Comparison of ENCODE assay signal across 8 cellular contexts in genomic region chr6:142945071-142945445, GRCh38. TPM values are rescaled to one million over a fixed set of nuclear protein-coding genes. Genes with fewer than 3 reads are reported as not detected.
DNase-seq lines count a peak whose midpoint lies in the region; ATAC-seq and TF ChIP-seq lines count a peak whose summit lies in the region.

TSS of gene HIVEP2 (minus strand) at chr6:142945176. CDS start at chr6:142774738, 170,438 bp downstream.

- peak within 1 kb of the TSS; percentile 63 for H2AFZ ChIP-seq in mammary epithelial cell (ENCODE audit: low read depth, low read length)

- peak within 1 kb of the TSS; percentile 98 for H3K4me3 Mint-ChIP-seq in activated B cell treated with CpG ODN at 0.5 μM for 24 hours

- H3K27me3 Mint-ChIP-seq in activated B cell treated with CpG ODN at 0.5 μM for 24 hours, result no peaks in the 10 kb centered on the region

- H3K4me2 ChIP-seq in mammary epithelial cell (ENCODE audit: insufficient read depth, low read depth, low read length), result peak within 1 kb of the TSS; percentile 98

- H3K9me3 Mint-ChIP-seq in activated B cell treated with CpG ODN at 0.5 μM for 24 hours, result no peaks in the 10 kb centered on the region

- ATAC-seq in activated B cell treated with CpG ODN at 0.5 μM for 24 hours (ENCODE audit: low read depth), result peak; percentile 25

- peaks cover 54% of the 10 kb centered on the region for H3K79me2 ChIP-seq in mammary epithelial cell (ENCODE audit: insufficient read depth, low read length)

- H3K36me3 Mint-ChIP-seq in activated B cell treated with CpG ODN at 0.5 μM for 24 hours (ENCODE audit: low read depth), result peaks cover 9% of the 10 kb centered on the region

- intact Hi-C loops in activated B cell treated with CpG ODN at 0.5 μM for 24 hours (cut with micrococcal nuclease), result loop anchor here (2.0 to 10.0 kb wide), 5 partner anchors 620 to 1392 kb away; partner anchors contain the start of genes NMBR, STX11 and VTA1
- intact Hi-C loops in mammary epithelial cell (cut with micrococcal nuclease), result loop anchor here (1.0 to 10.0 kb wide), 7 partner anchors 82 to 470 kb away; no protein-coding TSS in a partner anchor

- CTCF ChIA-PET in activated B cell treated with CpG ODN at 0.5 μM for 24 hours (lab: Charles Lee) (no interaction called here), mammary epithelial cell (lab: Charles Lee; ENCODE audit: low non-redundant PET) (no interaction called here)

- H3K27me3 ChIP-seq in mammary epithelial cell (ENCODE audit: insufficient read depth, low read length), result no peaks in the 10 kb centered on the region

- DNase-seq in EH (ENCODE audit: low read depth), result peak; percentile 86
- peak; percentile 55 for DNase-seq in H4 (ENCODE audit: low spot score)
- DNase-seq in NCI-H1048 (lab: John Stamatoyannopoulos, UW), result peak; percentile 53
- peak; percentile 79 for DNase-seq in activated B cell treated with CpG ODN at 0.5 μM for 24 hours
- peak; percentile 90 for DNase-seq in mammary epithelial cell
- DNase-seq in iris pigment epithelial cell (ENCODE audit: low read depth), result peak; percentile 91
- DNase-seq in stimulated activated CD4-positive, alpha-beta T cell treated with anti-CD3 and anti-CD28 coated beads, Interleukin-15, amount 100 ng/mL, for 1 hour (ENCODE audit: low read depth in 1 of 2, low spot score in 1 of 2), result peak; percentile 76 to 85
- no peak for DNase-seq in COR-L47 (lab: John Stamatoyannopoulos, UW)

- peak within 1 kb of the TSS; percentile 98 for H3K27ac ChIP-seq in mammary epithelial cell (ENCODE audit: insufficient read depth, low read depth, low read length)

- H3K9me3 ChIP-seq in mammary epithelial cell (replicated peaks; ENCODE audit: insufficient read depth, low read length), result no peaks in the 10 kb centered on the region

- WGBS in mammary epithelial cell (ENCODE audit: low coverage, missing lambda C conversion rate), result no CpG with 5 or more reads among the region's 46 CpGs

- TF ChIP-seq CTCF in activated B cell treated with CpG ODN at 0.5 μM for 24 hours (IDR thresholded peaks at IDR 0.05) (no peak), mammary epithelial cell (conservative IDR thresholded peaks at IDR 0.05 in 1 of 2, IDR thresholded peaks at IDR 0.05 in 1 of 2; ENCODE audit: extremely low read depth in 1 of 2, insufficient read depth in 1 of 2, low read depth in 1 of 2, low read length in 2 of 2) (peak in 1 of 2 donors; percentile 19)

- H3K9ac ChIP-seq in mammary epithelial cell (ENCODE audit: insufficient read depth, low read length), result peak within 1 kb of the TSS; percentile 99

- dilution Hi-C loops in mammary epithelial cell (cut with HindIII; ENCODE audit: low sequenced_read_pairs), result no loop called here

- peaks cover 50% of the 10 kb centered on the region for H3K4me1 Mint-ChIP-seq in activated B cell treated with CpG ODN at 0.5 μM for 24 hours

- peak within 1 kb of the TSS; percentile 79 to 91 (median 86) for H3K4me3 ChIP-seq in mammary epithelial cell (replicated peaks in 1 of 3; ENCODE audit: insufficient read depth in 1 of 3, low read depth in 2 of 3, low read length in 3 of 3)

- peaks cover 16% of the 10 kb centered on the region for H3K4me1 ChIP-seq in mammary epithelial cell (ENCODE audit: insufficient read depth, low read length)

- in situ Hi-C loops in mammary epithelial cell (cut with MboI; ENCODE audit: low sequenced_read_pairs in 2 of 2), result loop anchor here in 1 of 2 donors (10.0 kb wide), 2 partner anchors 120 to 250 kb away; partner anchors contain the start of gene AIG1

- H4K20me1 ChIP-seq in mammary epithelial cell (ENCODE audit: insufficient read depth, low read length), result no peaks in the 10 kb centered on the region

- peak within 1 kb of the TSS; percentile 98 for H3K27ac Mint-ChIP-seq in activated B cell treated with CpG ODN at 0.5 μM for 24 hours

- POLR2A ChIA-PET in activated B cell treated with CpG ODN at 0.5 μM for 24 hours (lab: Charles Lee), result interaction anchor here (0.6 to 5.0 kb wide), 17 partner anchors 8 to 125 kb away, joined by 3 to 56 read pairs (median 5); partner anchors contain the start of gene AIG1

- H3K36me3 ChIP-seq in mammary epithelial cell (ENCODE audit: insufficient read depth, low read length), result no peaks in the 10 kb centered on the region

- BruUV-seq in mammary epithelial cell (replicated peaks; lab: Mats Ljungman, UMichigan), result no TSS peak

RNA-seq across cellular contexts. Expression of gene HIVEP2, which starts in this region (rescaled TPM):
- total RNA-seq in H4 (2014; rRNA removed; shearing (Covaris generic)), result 3.6 and 4.1 TPM in 2 replicates
- total RNA-seq in activated B cell treated with CpG ODN at 0.5 μM for 24 hours, result 22.2 and 25.4 TPM in 2 replicates
- total RNA-seq in mammary epithelial cell, result 10 to 100 TPM; 14.5 to 26.3 TPM
- polyA plus RNA-seq in mammary epithelial cell, result 7.4 TPM
- polyA minus RNA-seq in mammary epithelial cell, result 32.3 TPM
